Comparison of ENCODE assay signal across 22 cellular contexts in the genomic region with DNA sequence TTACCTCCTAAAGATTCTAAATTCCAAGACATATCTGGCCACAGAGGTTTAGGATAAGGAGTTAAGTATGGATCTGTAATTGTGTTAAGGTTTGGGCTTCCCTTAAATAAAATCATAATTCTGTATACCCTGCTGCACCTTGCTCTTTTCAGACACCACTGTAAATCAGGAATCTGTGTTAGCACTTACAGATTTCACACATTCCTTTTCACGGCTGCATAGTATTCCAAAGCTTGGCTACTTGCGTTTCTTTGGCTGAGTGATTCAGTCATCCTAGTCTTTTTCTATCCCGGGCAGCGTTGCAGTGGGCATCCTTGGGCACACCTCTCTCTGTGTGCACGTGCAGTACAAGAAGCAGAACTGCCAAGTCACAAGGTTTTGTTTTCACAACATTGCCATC.
"Had no signal": no experiment of that assay in that cellular context is flagged by ENCODE, and none has a peak within 500 bp of the region (broad histone marks: within the 10 kb centered on the region; RNA-seq: fewer than 3 reads in every experiment).

No MANE protein-coding gene starts in this region.

- ATAC-seq: foreskin keratinocyte; gastroesophageal sphincter; heart right ventricle; left colon; left lobe of liver; lower lobe of right lung; mucosa of descending colon; naive thymus-derived CD8-positive, alpha-beta T cell had no signal

- H3K4me1 ChIP-seq: foreskin keratinocyte had no signal

- DNase-seq: dermis blood vessel endothelial cell; dorsolateral prefrontal cortex; effector CD4-positive, alpha-beta T cell; effector memory CD4-positive, alpha-beta T cell; foreskin keratinocyte; heart right ventricle; hippocampal formation; islet precursor cell; kidney; kidney glomerular epithelial cell; left colon; left ventricle myocardium inferior; lower lobe of right lung; mesenchymal stem cell; mucosa of descending colon; naive B cell; naive thymus-derived CD8-positive, alpha-beta T cell had no signal

- H3K4me3 Mint-ChIP-seq: mesothelial cell of epicardium; naive B cell; naive thymus-derived CD8-positive, alpha-beta T cell had no signal

- H3K27ac Mint-ChIP-seq: mesothelial cell of epicardium, naive B cell had no signal

- H3K9me3 ChIP-seq: esophagus muscularis mucosa, gastroesophageal sphincter, heart right ventricle, left ventricle myocardium inferior, lower lobe of right lung, mucosa of descending colon had no signal

- H3K9me3 Mint-ChIP-seq: mesothelial cell of epicardium; naive thymus-derived CD8-positive, alpha-beta T cell had no signal

- H3K27me3 Mint-ChIP-seq: naive B cell; naive thymus-derived CD8-positive, alpha-beta T cell had no signal

- H3K27ac ChIP-seq: coronary artery, esophagus muscularis mucosa, foreskin keratinocyte, gastroesophageal sphincter, heart right ventricle, left ventricle myocardium inferior, lower lobe of right lung had no signal

- H3K4me3 ChIP-seq: coronary artery, dorsolateral prefrontal cortex, esophagus muscularis mucosa, gastroesophageal sphincter, heart right ventricle, left ventricle myocardium inferior, lower lobe of right lung, mucosa of descending colon had no signal

- H3K27me3 ChIP-seq: dorsolateral prefrontal cortex, esophagus muscularis mucosa, foreskin keratinocyte, gastroesophageal sphincter, heart right ventricle had no signal

- H3K36me3 ChIP-seq: esophagus muscularis mucosa, gastroesophageal sphincter, heart right ventricle, left ventricle myocardium inferior, lower lobe of right lung had no signal
